ENCODE assay signal across 14 cellular contexts in the genomic region with DNA sequence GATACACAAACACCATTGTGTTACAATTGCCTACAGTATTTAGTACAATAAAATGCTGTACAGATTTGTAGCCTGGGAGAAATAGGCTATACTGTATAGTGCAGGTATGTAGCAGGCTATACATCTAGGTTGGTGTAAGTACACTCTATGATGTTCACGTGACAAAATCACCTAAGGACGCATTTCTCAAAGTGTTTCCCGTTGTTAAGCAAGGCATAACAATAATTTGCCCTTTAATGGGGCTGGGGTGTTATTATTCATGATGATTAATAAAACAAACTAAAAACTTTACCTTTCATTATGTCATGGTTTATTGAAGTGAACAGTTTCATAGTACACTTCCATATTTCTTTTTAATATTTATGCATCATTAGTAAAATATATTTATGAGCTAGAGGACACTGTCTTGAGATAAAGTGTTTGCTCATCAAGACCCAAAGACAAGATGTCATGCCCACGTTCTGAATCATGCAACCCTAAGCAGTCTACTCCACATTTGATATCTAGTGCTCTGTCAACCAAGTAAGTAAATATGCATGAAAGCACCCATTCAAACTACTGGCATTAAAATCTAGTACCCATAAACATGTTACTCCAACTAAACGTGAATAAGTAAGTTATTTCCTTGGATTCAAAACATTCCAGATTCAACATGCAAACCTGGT.
A peak's percentile ranks its signal among the peaks of the same experiment; 100 is the strongest.
DNase-seq lines count a peak whose midpoint lies in the region; ATAC-seq, FAIRE-seq and TF ChIP-seq lines count a peak whose summit lies in the region.
"Had no signal": no experiment of that assay in that cellular context is flagged by ENCODE, and none has a peak within 500 bp of the region (broad histone marks: within the 10 kb centered on the region; RNA-seq: fewer than 3 reads in every experiment).

No MANE protein-coding gene starts in this region.

- no peak overlapping the region for H2AK5ac ChIP-seq in mesenchymal stem cell (ENCODE audit: low read length, severe bottlenecking)

- DNase-seq in A673 (ENCODE audit: low spot score) (no peak), PC-3 (peak; percentile 69), endothelial cell (ENCODE audit: low spot score) (no peak), mesenchymal stem cell (no peak), RCC 7860 (ENCODE audit: low spot score) (no peak), left lobe of liver (ENCODE audit: low spot score) (no peak), GM23248 (no peak)
- DNase-seq: H9, NCI-H1092, NCI-H1694 treated with DMSO at 0.1 percent for 48 hours had no signal

- H2BK120ac ChIP-seq in mesenchymal stem cell (ENCODE audit: low read depth, low read length), result no peak overlapping the region

- H3K9me3 ChIP-seq in A673 (ENCODE audit: low read depth, low read length, poor library complexity, severe bottlenecking), result no peaks in the 10 kb centered on the region
- no peaks in the 10 kb centered on the region for H3K9me3 ChIP-seq in PC-3 (ENCODE audit: low read length)
- H3K9me3 ChIP-seq in mesenchymal stem cell (ENCODE audit: control insufficient read depth, low read length), result no peaks in the 10 kb centered on the region
- no peaks in the 10 kb centered on the region for H3K9me3 ChIP-seq in GM23248 (ENCODE audit: low read depth)

- H3K27ac Mint-ChIP-seq in endothelial cell (ENCODE audit: unreplicated experiment), result peak overlapping the region; percentile 96
- H3K27ac Mint-ChIP-seq: CD14-positive monocyte had no signal

- no peak overlapping the region for H3K4me3 ChIP-seq in A673 (ENCODE audit: low read depth, low read length, poor library complexity, severe bottlenecking)
- H3K4me3 ChIP-seq in PC-3 (ENCODE audit: low read length), result peak overlapping the region; percentile 40; the same call in 1 of the 2 replicates
- no peak overlapping the region for H3K4me3 ChIP-seq in mesenchymal stem cell (ENCODE audit: insufficient read depth in 1 of 2, low read depth in 1 of 2, low read length in 2 of 2)
- H3K4me3 ChIP-seq in GM23248, result no peak overlapping the region
- H3K4me3 ChIP-seq: K562 had no signal

- H3K4me1 Mint-ChIP-seq in endothelial cell (ENCODE audit: unreplicated experiment), result peaks cover 25% of the 10 kb centered on the region
- H3K4me1 Mint-ChIP-seq: CD14-positive monocyte had no signal

- H3K4me1 ChIP-seq in A673 (ENCODE audit: insufficient read depth, low read length, poor library complexity, severe bottlenecking), result peaks cover 22% of the 10 kb centered on the region
- peaks cover 58% of the 10 kb centered on the region for H3K4me1 ChIP-seq in PC-3 (ENCODE audit: insufficient read depth, low read length)
- peaks cover 2% of the 10 kb centered on the region for H3K4me1 ChIP-seq in mesenchymal stem cell (ENCODE audit: control insufficient read depth, insufficient read depth, low read depth, low read length)
- peaks cover 12% of the 10 kb centered on the region for H3K4me1 ChIP-seq in GM23248 (ENCODE audit: insufficient read depth)

- H2BK5ac ChIP-seq in mesenchymal stem cell (ENCODE audit: low read depth, low read length, poor library complexity, severe bottlenecking), result no peak overlapping the region

- peak overlapping the region; percentile 50 to 72 for H2BK12ac ChIP-seq in mesenchymal stem cell (ENCODE audit: low read length in 2 of 2)

- TF ChIP-seq CTCF in A673 (conservative IDR thresholded peaks at IDR 0.05; ENCODE audit: low read depth, low read length) (no peak), PC-3 (conservative IDR thresholded peaks at IDR 0.05; ENCODE audit: low read depth, low read length) (no peak), endothelial cell (IDR thresholded peaks at IDR 0.05; ENCODE audit: unreplicated experiment) (no peak)

- H3K27me3 ChIP-seq in A673 (replicated peaks; ENCODE audit: insufficient read depth, low read depth, low read length, poor library complexity) (no peaks in the 10 kb centered on the region), PC-3 (ENCODE audit: low read length) (no peaks in the 10 kb centered on the region), mesenchymal stem cell (ENCODE audit: control insufficient read depth in 1 of 2, insufficient read depth in 1 of 2, low read length in 2 of 2) (no peaks in the 10 kb centered on the region), GM23248 (replicated peaks; ENCODE audit: insufficient read depth) (no peaks in the 10 kb centered on the region)

- in situ Hi-C loops in GM23248 (cut with MboI), result no loop called here

- no peaks in the 10 kb centered on the region for H3K36me3 ChIP-seq in A673 (ENCODE audit: insufficient read depth, low read length, poor library complexity, severe bottlenecking)
- no peaks in the 10 kb centered on the region for H3K36me3 ChIP-seq in PC-3 (ENCODE audit: low read depth, low read length)
- no peaks in the 10 kb centered on the region for H3K36me3 ChIP-seq in mesenchymal stem cell (ENCODE audit: control insufficient read depth in 1 of 2, insufficient read depth in 2 of 2, low read depth in 1 of 2, low read length in 2 of 2)
- no peaks in the 10 kb centered on the region for H3K36me3 ChIP-seq in GM23248 (ENCODE audit: low read depth)

- 76% methylated on average over 5 of the region's 5 CpGs for WGBS in mesenchymal stem cell
- 81 to 84% methylated on average over 5 of the region's 5 CpGs for whole genome bisulfite sequencing in GM23248 (ENCODE audit: low coverage in 1 of 2, low lambda C conversion rate in 2 of 2, missing lambda C conversion rate in 2 of 2), 2 experiments

- H4K91ac ChIP-seq in mesenchymal stem cell (ENCODE audit: low read length), result no peak overlapping the region

- H3K79me2 ChIP-seq in PC-3 (ENCODE audit: low read length) (no peaks in the 10 kb centered on the region), GM23248 (ENCODE audit: insufficient read depth) (no peaks in the 10 kb centered on the region)

- CTCF ChIA-PET in A673 (lab: Charles Lee) (no interaction called here), PC-3 (lab: Charles Lee) (no interaction called here)

- no peak for FAIRE-seq in RCC 7860 (lab: Jason Lieb, UNC)
- FAIRE-seq: K562 had no signal

- H3K27ac ChIP-seq in A673 (ENCODE audit: low read depth, low read length, poor library complexity, severe bottlenecking), result peak overlapping the region; percentile 77
- peak overlapping the region; percentile 78 for H3K27ac ChIP-seq in PC-3 (ENCODE audit: low read length)
- no peak overlapping the region for H3K27ac ChIP-seq in mesenchymal stem cell (ENCODE audit: low read length, poor library complexity, severe bottlenecking)
- H3K27ac ChIP-seq in GM23248, result no peak overlapping the region

- no peaks in the 10 kb centered on the region for H3K27me3 Mint-ChIP-seq in endothelial cell (ENCODE audit: unreplicated experiment)

- H2AFZ ChIP-seq in PC-3 (ENCODE audit: low read length), result no peak overlapping the region
- H2AFZ ChIP-seq in mesenchymal stem cell (ENCODE audit: low read depth, low read length), result no peak overlapping the region
- H2AFZ ChIP-seq in GM23248, result no peak overlapping the region

- H3K14ac ChIP-seq in mesenchymal stem cell (ENCODE audit: low read length in 2 of 2), result no peak overlapping the region

- BruUV-seq in A673 (replicated peaks; lab: Mats Ljungman, UMichigan) (no TSS peak), PC-3 (replicated peaks; lab: Mats Ljungman, UMichigan) (no TSS peak)

- H4K20me1 ChIP-seq in PC-3 (ENCODE audit: low read length) (no peaks in the 10 kb centered on the region), GM23248 (ENCODE audit: insufficient read depth) (no peaks in the 10 kb centered on the region)

- H3K23ac ChIP-seq in mesenchymal stem cell (ENCODE audit: low read length in 2 of 2), result no peak overlapping the region

- H3K9me2 ChIP-seq in PC-3 (replicated peaks; ENCODE audit: low read length), result no peaks in the 10 kb centered on the region
- no peaks in the 10 kb centered on the region for H3K9me2 ChIP-seq in GM23248 (ENCODE audit: insufficient read depth)

- no peak overlapping the region for H3K4me3 Mint-ChIP-seq in endothelial cell (ENCODE audit: unreplicated experiment)
- H3K4me3 Mint-ChIP-seq: CD14-positive monocyte, H9 had no signal

- POLR2A ChIA-PET in A673 (lab: Charles Lee; ENCODE audit: low non-redundant PET), result no interaction called here
- POLR2A ChIA-PET in PC-3 (lab: Charles Lee; ENCODE audit: unreplicated experiment), result interaction anchor here (0.6 to 0.7 kb wide), 4 partner anchors 64 to 225 kb away, joined by 3 to 4 read pairs (median 4); no protein-coding TSS in a partner anchor

- H3K4me2 ChIP-seq in PC-3 (ENCODE audit: low read length) (peak overlapping the region; percentile 69), mesenchymal stem cell (ENCODE audit: low read length, poor library complexity, severe bottlenecking) (no peak overlapping the region), GM23248 (ENCODE audit: unreplicated experiment) (no peak overlapping the region)

- no peak overlapping the region for H3K18ac ChIP-seq in mesenchymal stem cell (ENCODE audit: low read depth in 1 of 2, low read length in 2 of 2)

- no peak overlapping the region for H4K8ac ChIP-seq in mesenchymal stem cell (ENCODE audit: low read length)

- peaks cover 28% of the 10 kb centered on the region for H3F3A ChIP-seq in PC-3 (ENCODE audit: low read length, unreplicated experiment)
- H3F3A ChIP-seq in GM23248 (ENCODE audit: insufficient read depth), result no peaks in the 10 kb centered on the region

- H3K9ac ChIP-seq in PC-3 (ENCODE audit: low read length) (peak overlapping the region; percentile 34), mesenchymal stem cell (ENCODE audit: low read length) (no peak overlapping the region), GM23248 (no peak overlapping the region)

- no peaks in the 10 kb centered on the region for H3K79me1 ChIP-seq in mesenchymal stem cell (replicated peaks; ENCODE audit: low read length, poor library complexity, severe bottlenecking)

- H3K9me3 Mint-ChIP-seq in endothelial cell (ENCODE audit: unreplicated experiment), result no peaks in the 10 kb centered on the region
- H3K9me3 Mint-ChIP-seq: H9 had no signal

- H3K36me3 Mint-ChIP-seq in endothelial cell (ENCODE audit: low read depth, unreplicated experiment), result no peaks in the 10 kb centered on the region
- H3K36me3 Mint-ChIP-seq: CD14-positive monocyte had no signal

- no peak overlapping the region for H3K4ac ChIP-seq in mesenchymal stem cell (ENCODE audit: low read depth in 1 of 2, low read length in 2 of 2)

- H2BK15ac ChIP-seq in mesenchymal stem cell (ENCODE audit: low read depth, poor library complexity, severe bottlenecking), result no peak overlapping the region

- ATAC-seq in PC-3 (peak; percentile 53), HG02623 (IDR thresholded peaks at IDR 0.05; ENCODE audit: unreplicated experiment) (no peak), left lobe of liver (no peak)
- ATAC-seq: K562, Right ventricle myocardium inferior had no signal

- intact Hi-C loops in A673 (cut with micrococcal nuclease; ENCODE audit: unreplicated experiment) (no loop called here), PC-3 (cut with micrococcal nuclease) (loop anchor here (1.0 to 2.0 kb wide), 2 partner anchors 171 to 198 kb away; no protein-coding TSS in a partner anchor)

Comparison
In these comparisons a context has a peak if more than half of its experiments do, and no peak if none do; other contexts are left out.
1. H3K27ac ChIP-seq: peak in A673 (single experiment) and PC-3 (single experiment); none in mesenchymal stem cell (single experiment) and GM23248 (single experiment).